Comparison of ENCODE assay signal across 2 cellular contexts in the genomic region with DNA sequence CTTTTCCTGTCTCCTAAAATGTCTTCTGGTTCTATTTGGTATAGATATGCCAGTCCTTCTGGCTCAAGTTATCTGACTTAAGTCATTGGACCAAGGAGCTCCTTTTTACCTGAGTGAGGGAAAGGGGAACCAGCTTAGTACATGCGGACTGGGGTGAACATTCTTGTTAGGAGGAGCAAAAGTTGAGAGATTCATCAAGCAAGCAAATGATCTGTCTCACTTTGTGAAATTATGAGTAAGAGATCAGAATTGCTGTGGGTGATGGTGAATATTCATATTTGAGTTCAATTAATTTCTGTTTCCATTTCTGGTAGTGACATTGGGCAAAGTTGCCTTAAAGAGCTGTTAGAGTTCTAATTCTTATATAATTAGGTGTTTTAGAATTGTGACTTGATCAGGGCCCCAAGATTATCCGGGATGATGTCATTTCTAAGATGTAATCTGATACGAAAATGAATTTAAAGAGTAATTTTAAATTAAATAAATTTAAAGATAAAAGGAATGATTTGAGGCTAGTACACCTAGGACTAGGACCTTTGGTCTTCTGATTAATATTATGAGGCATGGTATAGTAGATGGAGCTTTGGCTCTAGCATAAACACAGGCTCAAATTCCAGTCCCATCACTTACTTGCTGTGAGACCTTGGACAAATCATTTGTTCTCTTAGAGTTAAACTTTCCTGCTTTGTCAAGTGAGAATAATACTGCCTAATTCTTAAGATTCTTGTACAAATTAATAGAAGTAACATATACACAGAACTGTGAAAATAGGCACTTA.
TF ChIP-seq lines count a peak whose summit lies in the region.

No MANE protein-coding gene starts in this region.

TF ChIP-seq in HEK293, 187 proteins besides CTCF, POLR2A, EP300 and RAD21:
- TF ChIP-seq, protein P1, sequence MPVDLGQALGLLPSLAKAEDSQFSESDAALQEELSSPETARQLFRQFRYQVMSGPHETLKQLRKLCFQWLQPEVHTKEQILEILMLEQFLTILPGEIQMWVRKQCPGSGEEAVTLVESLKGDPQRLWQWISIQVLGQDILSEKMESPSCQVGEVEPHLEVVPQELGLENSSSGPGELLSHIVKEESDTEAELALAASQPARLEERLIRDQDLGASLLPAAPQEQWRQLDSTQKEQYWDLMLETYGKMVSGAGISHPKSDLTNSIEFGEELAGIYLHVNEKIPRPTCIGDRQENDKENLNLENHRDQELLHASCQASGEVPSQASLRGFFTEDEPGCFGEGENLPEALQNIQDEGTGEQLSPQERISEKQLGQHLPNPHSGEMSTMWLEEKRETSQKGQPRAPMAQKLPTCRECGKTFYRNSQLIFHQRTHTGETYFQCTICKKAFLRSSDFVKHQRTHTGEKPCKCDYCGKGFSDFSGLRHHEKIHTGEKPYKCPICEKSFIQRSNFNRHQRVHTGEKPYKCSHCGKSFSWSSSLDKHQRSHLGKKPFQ (tag by site-specific recombination; IDR thresholded peaks at IDR 0.05): no peak
- TF ChIP-seq KLF1 (tag by site-specific recombination; IDR thresholded peaks at IDR 0.05): no peak
- TF ChIP-seq, protein P2, sequence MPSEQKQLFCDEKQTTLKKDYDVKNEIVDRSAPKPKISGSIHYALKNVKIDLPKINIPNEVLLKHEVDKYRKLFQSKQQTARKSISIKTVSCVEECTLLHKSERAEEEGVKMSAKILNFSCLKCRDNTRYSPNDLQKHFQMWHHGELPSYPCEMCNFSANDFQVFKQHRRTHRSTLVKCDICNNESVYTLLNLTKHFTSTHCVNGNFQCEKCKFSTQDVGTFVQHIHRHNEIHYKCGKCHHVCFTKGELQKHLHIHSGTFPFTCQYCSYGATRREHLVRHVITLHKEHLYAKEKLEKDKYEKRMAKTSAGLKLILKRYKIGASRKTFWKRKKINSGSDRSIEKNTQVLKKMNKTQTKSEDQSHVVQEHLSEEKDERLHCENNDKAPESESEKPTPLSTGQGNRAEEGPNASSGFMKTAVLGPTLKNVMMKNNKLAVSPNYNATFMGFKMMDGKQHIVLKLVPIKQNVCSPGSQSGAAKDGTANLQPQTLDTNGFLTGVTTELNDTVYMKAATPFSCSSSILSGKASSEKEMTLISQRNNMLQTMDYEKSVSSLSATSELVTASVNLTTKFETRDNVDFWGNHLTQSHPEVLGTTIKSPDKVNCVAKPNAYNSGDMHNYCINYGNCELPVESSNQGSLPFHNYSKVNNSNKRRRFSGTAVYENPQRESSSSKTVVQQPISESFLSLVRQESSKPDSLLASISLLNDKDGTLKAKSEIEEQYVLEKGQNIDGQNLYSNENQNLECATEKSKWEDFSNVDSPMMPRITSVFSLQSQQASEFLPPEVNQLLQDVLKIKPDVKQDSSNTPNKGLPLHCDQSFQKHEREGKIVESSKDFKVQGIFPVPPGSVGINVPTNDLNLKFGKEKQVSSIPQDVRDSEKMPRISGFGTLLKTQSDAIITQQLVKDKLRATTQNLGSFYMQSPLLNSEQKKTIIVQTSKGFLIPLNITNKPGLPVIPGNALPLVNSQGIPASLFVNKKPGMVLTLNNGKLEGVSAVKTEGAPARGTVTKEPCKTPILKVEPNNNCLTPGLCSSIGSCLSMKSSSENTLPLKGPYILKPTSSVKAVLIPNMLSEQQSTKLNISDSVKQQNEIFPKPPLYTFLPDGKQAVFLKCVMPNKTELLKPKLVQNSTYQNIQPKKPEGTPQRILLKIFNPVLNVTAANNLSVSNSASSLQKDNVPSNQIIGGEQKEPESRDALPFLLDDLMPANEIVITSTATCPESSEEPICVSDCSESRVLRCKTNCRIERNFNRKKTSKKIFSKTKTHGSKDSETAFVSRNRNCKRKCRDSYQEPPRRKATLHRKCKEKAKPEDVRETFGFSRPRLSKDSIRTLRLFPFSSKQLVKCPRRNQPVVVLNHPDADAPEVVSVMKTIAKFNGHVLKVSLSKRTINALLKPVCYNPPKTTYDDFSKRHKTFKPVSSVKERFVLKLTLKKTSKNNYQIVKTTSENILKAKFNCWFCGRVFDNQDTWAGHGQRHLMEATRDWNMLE (tag by site-specific recombination; conservative IDR thresholded peaks at IDR 0.05; ENCODE audit: low read depth): no peak
- TF ChIP-seq, protein P3, sequence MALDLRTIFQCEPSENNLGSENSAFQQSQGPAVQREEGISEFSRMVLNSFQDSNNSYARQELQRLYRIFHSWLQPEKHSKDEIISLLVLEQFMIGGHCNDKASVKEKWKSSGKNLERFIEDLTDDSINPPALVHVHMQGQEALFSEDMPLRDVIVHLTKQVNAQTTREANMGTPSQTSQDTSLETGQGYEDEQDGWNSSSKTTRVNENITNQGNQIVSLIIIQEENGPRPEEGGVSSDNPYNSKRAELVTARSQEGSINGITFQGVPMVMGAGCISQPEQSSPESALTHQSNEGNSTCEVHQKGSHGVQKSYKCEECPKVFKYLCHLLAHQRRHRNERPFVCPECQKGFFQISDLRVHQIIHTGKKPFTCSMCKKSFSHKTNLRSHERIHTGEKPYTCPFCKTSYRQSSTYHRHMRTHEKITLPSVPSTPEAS (tag by site-specific recombination; IDR thresholded peaks at IDR 0.05): no peak
- TF ChIP-seq YY2 (tag by site-specific recombination; IDR thresholded peaks at IDR 0.05): no peak
- TF ChIP-seq, protein P4, sequence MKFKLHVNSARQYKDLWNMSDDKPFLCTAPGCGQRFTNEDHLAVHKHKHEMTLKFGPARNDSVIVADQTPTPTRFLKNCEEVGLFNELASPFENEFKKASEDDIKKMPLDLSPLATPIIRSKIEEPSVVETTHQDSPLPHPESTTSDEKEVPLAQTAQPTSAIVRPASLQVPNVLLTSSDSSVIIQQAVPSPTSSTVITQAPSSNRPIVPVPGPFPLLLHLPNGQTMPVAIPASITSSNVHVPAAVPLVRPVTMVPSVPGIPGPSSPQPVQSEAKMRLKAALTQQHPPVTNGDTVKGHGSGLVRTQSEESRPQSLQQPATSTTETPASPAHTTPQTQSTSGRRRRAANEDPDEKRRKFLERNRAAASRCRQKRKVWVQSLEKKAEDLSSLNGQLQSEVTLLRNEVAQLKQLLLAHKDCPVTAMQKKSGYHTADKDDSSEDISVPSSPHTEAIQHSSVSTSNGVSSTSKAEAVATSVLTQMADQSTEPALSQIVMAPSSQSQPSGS (tag by site-specific recombination; IDR thresholded peaks at IDR 0.05; ENCODE audit: low read depth): peak; percentile 74
- TF ChIP-seq, protein P5, sequence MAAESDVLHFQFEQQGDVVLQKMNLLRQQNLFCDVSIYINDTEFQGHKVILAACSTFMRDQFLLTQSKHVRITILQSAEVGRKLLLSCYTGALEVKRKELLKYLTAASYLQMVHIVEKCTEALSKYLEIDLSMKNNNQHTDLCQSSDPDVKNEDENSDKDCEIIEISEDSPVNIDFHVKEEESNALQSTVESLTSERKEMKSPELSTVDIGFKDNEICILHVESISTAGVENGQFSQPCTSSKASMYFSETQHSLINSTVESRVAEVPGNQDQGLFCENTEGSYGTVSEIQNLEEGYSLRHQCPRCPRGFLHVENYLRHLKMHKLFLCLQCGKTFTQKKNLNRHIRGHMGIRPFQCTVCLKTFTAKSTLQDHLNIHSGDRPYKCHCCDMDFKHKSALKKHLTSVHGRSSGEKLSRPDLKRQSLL (tag by site-specific recombination; IDR thresholded peaks at IDR 0.05): peak; percentile 78; the same call in 1 of the 2 replicates
- TF ChIP-seq ZNF843 (tag by site-specific recombination; IDR thresholded peaks at IDR 0.05): no peak
- TF ChIP-seq ZNF214 (tag by site-specific recombination; IDR thresholded peaks at IDR 0.05; ENCODE audit: borderline replicate concordance): no peak

TF ChIP-seq in H1, 55 proteins besides CTCF, POLR2A, EP300 and RAD21:
- TF ChIP-seq CTBP2 (IDR thresholded peaks at IDR 0.05; ENCODE audit: borderline replicate concordance, insufficient read depth, insufficient read length, low read length): no peak
- TF ChIP-seq EGR1 (IDR thresholded peaks at IDR 0.05; ENCODE audit: borderline replicate concordance, low read depth, low read length): no peak
- TF ChIP-seq CEBPB (IDR thresholded peaks at IDR 0.05; ENCODE audit: low read depth, low read length): no peak
- TF ChIP-seq TCF12 (IDR thresholded peaks at IDR 0.05; ENCODE audit: low read depth, low read length): no peak
- no peak for TF ChIP-seq RXRA (IDR thresholded peaks at IDR 0.05; ENCODE audit: insufficient read depth, low read depth, low read length)
- TF ChIP-seq FOSL1 (IDR thresholded peaks at IDR 0.05; ENCODE audit: insufficient read depth, low read depth, low read length): no peak
